In genomic region chr1:6625579-6626149, GRCh38 we compare ENCODE assay signal across 8 cellular contexts. TPM values are rescaled to one million over a fixed set of nuclear protein-coding genes. Genes with fewer than 3 reads are reported as not detected.
A peak's percentile ranks its signal among the peaks of the same experiment; 100 is the strongest.
DNase-seq lines count a peak whose midpoint lies in the region; ATAC-seq, FAIRE-seq and TF ChIP-seq lines count a peak whose summit lies in the region.

No MANE protein-coding gene starts in this region.

- H3K4me1 ChIP-seq in GM12878 (ENCODE audit: control insufficient read depth, insufficient read depth, low read length) (peaks cover 16% of the 10 kb centered on the region), kidney (ENCODE audit: control insufficient read depth in 1 of 2, insufficient read depth in 1 of 2, low read depth in 1 of 2, low read length in 2 of 2) (peaks cover 4 to 23% of the 10 kb centered on the region in 2 donors)

- H3K27me3 Mint-ChIP-seq in stimulated activated naive CD8-positive, alpha-beta T cell treated with anti-CD3 and anti-CD28 coated beads, Interleukin-15, amount 100 ng/mL, for 72 hours = no peaks in the 10 kb centered on the region

- H3K9me3 Mint-ChIP-seq in stimulated activated naive CD8-positive, alpha-beta T cell treated with anti-CD3 and anti-CD28 coated beads, Interleukin-15, amount 100 ng/mL, for 72 hours = no peaks in the 10 kb centered on the region

- ATAC-seq in GM12878 (peak; percentile 27), GM21723 (IDR thresholded peaks at IDR 0.05; ENCODE audit: unreplicated experiment) (no peak)
- ATAC-seq in stimulated activated naive CD8-positive, alpha-beta T cell treated with anti-CD3 and anti-CD28 coated beads, Interleukin-15, amount 100 ng/mL, for 72 hours = peak; percentile 69

- peak overlapping the region; percentile 90 to 91 for H3K4me3 Mint-ChIP-seq in stimulated activated naive CD8-positive, alpha-beta T cell treated with anti-CD3 and anti-CD28 coated beads, Interleukin-15, amount 100 ng/mL, for 72 hours

- POLR2A ChIA-PET in AG04449 (lab: Yijun Ruan, JAX) = no interaction called here
- POLR2A ChIA-PET in GM12878 (lab: Charles Lee) = interaction anchor here (0.7 to 1.5 kb wide), 3 partner anchors 12 to 46 kb away, joined by 3 read pairs; partner anchors contain the start of genes PHF13 and ZBTB48

- SMC1A ChIA-PET in GM12878 (lab: Charles Lee; ENCODE audit: uncharacterized antibody, unreplicated experiment) = interaction anchor here (1.0 to 1.4 kb wide), 2 partner anchors 25 kb away, joined by 3 to 4 read pairs; no protein-coding TSS in a partner anchor

- TF ChIP-seq CTCF in AG04449 (IDR thresholded peaks at IDR 0.05; ENCODE audit: insufficient read depth, low read length, missing control alignments) = no peak
- no peak for TF ChIP-seq CTCF in GM12878 (IDR thresholded peaks at IDR 0.05 in 2 of 3, conservative IDR thresholded peaks at IDR 0.05 in 1 of 3; ENCODE audit: control insufficient read depth in 2 of 3, extremely low read depth in 1 of 3, insufficient read depth in 1 of 3, low read depth in 3 of 3, low read length in 3 of 3)
- no peak for TF ChIP-seq CTCF in kidney (IDR thresholded peaks at IDR 0.05; ENCODE audit: borderline replicate concordance, extremely low read depth, insufficient read depth)

- in situ Hi-C loops in GM12878 (cut with MboI) = no loop called here

- BruUV-seq in GM12878 (replicated peaks; lab: Mats Ljungman, UMichigan) = no TSS peak

- no peaks in the 10 kb centered on the region for H4K20me1 ChIP-seq in GM12878 (ENCODE audit: control insufficient read depth, insufficient read depth)

- peak overlapping the region; percentile 78 for H3K9ac ChIP-seq in GM12878 (ENCODE audit: control insufficient read depth, insufficient read depth, low read length)
- H3K9ac ChIP-seq in kidney (ENCODE audit: low read length in 2 of 2) = peak overlapping the region; percentile 65 to 72

- FAIRE-seq in GM12878 (lab: Jason Lieb, UNC) (peak; percentile 23), kidney (lab: Jason Lieb, UNC) (no peak)

- H3K27ac Mint-ChIP-seq in stimulated activated naive CD8-positive, alpha-beta T cell treated with anti-CD3 and anti-CD28 coated beads, Interleukin-15, amount 100 ng/mL, for 72 hours = peak overlapping the region; percentile 85 to 96

- no peaks in the 10 kb centered on the region for H3K9me3 ChIP-seq in GM12878 (replicated peaks; ENCODE audit: control insufficient read depth, insufficient read depth, low read length)
- H3K9me3 ChIP-seq in kidney (ENCODE audit: control insufficient read depth in 1 of 2, low read length in 2 of 2) = no peaks in the 10 kb centered on the region

- WGBS in GM12878 (ENCODE audit: insufficient coverage, insufficient replicate concordance, low lambda C conversion rate, missing lambda C conversion rate) = under 1% methylated on average over 32 of the region's 32 CpGs

- TF ChIP-seq POLR2A in GM12878 (IDR thresholded peaks at IDR 0.05; ENCODE audit: low read depth, low read length) = no peak

- intact Hi-C loops in GM12878 (cut with micrococcal nuclease; ENCODE audit: unreplicated experiment) (no loop called here), kidney (cut with DNase I) (no loop called here)

- H3K4me3 ChIP-seq in AG04449 (ENCODE audit: low read depth, low read length) (peak overlapping the region; percentile 70), GM12878 (peak overlapping the region; percentile 58), kidney (ENCODE audit: low read length in 2 of 2) (peak overlapping the region; percentile 78 to 89)

- H2AFZ ChIP-seq in GM12878 (ENCODE audit: control insufficient read depth, low read depth, low read length) = peak overlapping the region; percentile 85

- TF ChIP-seq EP300 in GM12878 (IDR thresholded peaks at IDR 0.05; ENCODE audit: borderline replicate concordance in 1 of 2, control insufficient read depth in 1 of 2, low read depth in 2 of 2, low read length in 2 of 2) = no peak

- peak overlapping the region; percentile 85 for H3K4me2 ChIP-seq in GM12878 (ENCODE audit: control insufficient read depth, insufficient read depth)

- no peak for TF ChIP-seq RAD21 in GM12878 (IDR thresholded peaks at IDR 0.05; ENCODE audit: insufficient read depth, low read depth, low read length)

- no peak for DNase-seq in AG04449 (ENCODE audit: low read depth, low spot score)
- peak; percentile 43 for DNase-seq in GM19240 (ENCODE audit: insufficient read length, low spot score)
- DNase-seq in LoVo (ENCODE audit: low spot score) = peak; percentile 5
- DNase-seq in GM12878 (ENCODE audit: low read depth, low spot score) = no peak
- DNase-seq in kidney = no peak
- no peak for DNase-seq in stimulated activated naive CD8-positive, alpha-beta T cell treated with anti-CD3 and anti-CD28 coated beads, Interleukin-15, amount 100 ng/mL, for 72 hours
- DNase-seq in cerebellar cortex (ENCODE audit: low spot score) = no peak

- peak overlapping the region; percentile 82 for H3K27ac ChIP-seq in GM12878 (ENCODE audit: control insufficient read depth, insufficient read depth)
- H3K27ac ChIP-seq in kidney (ENCODE audit: low read depth in 2 of 2, low read length in 2 of 2) = peak overlapping the region; percentile 67 to 85

- CTCF ChIA-PET in AG04449 (lab: Yijun Ruan, JAX) (interaction anchor here (1.2 to 3.5 kb wide), 3 partner anchors 9 to 71 kb away, joined by 3 to 17 read pairs (median 4); partner anchors contain the start of gene TAS1R1), GM12878 (lab: Yijun Ruan, JAX) (interaction anchor here (0.9 to 1.2 kb wide), 2 partner anchors 21 kb away, joined by 3 to 4 read pairs; no protein-coding TSS in a partner anchor)

- peaks cover 6 to 12% of the 10 kb centered on the region in 2 experiments; a peak in 3 of 4 replicates for H3K36me3 ChIP-seq in GM12878 (ENCODE audit: control insufficient read depth in 2 of 2, insufficient read depth in 2 of 2, low read length in 1 of 2)
- peaks cover 13 to 24% of the 10 kb centered on the region in 2 donors for H3K36me3 ChIP-seq in kidney (ENCODE audit: control insufficient read depth in 1 of 2, insufficient read depth in 2 of 2, low read length in 2 of 2)

- H3K79me2 ChIP-seq in GM12878 (ENCODE audit: control insufficient read depth, insufficient read depth, low read length) = peaks cover 22% of the 10 kb centered on the region

- peaks cover 30% of the 10 kb centered on the region for H3K4me1 Mint-ChIP-seq in stimulated activated naive CD8-positive, alpha-beta T cell treated with anti-CD3 and anti-CD28 coated beads, Interleukin-15, amount 100 ng/mL, for 72 hours

- no peaks in the 10 kb centered on the region for H3K27me3 ChIP-seq in GM12878 (replicated peaks in 1 of 2; ENCODE audit: control insufficient read depth in 2 of 2, insufficient read depth in 2 of 2, low read length in 1 of 2)

- RAD21 ChIA-PET in GM12878 (lab: Charles Lee; ENCODE audit: unreplicated experiment) = interaction anchor here (0.9 to 1.5 kb wide), 4 partner anchors 24 to 71 kb away, joined by 3 to 4 read pairs (median 3); partner anchors contain the start of genes NOL9 and ZBTB48

RNA-seq across cellular contexts. Expression of gene THAP3, which starts 1.0 kb away (rescaled TPM):
- total RNA-seq in GM12878 (2013; cell fraction: nucleolus; rRNA removed) = 27.0 and 29.5 TPM in 2 replicates
- 19.5 and 21.5 TPM in 2 replicates for total RNA-seq in GM12878 (2014; rRNA removed)
- total RNA-seq in GM12878 (2014; rRNA removed; fragmentation: Illumina TruSeq; extraction: Trizol) = 9.7 TPM in 2 replicates
- 12.0 TPM in 2 replicates for total RNA-seq in GM12878 (2021)
- 5.1 TPM for polyA plus RNA-seq in GM12878 (2011; ENCODE audit: low read depth)
- polyA plus RNA-seq in GM12878 (2011; rRNA removed) = 6.6 and 11.8 TPM in 2 replicates
- 14.6 and 21.4 TPM in 2 replicates for polyA plus RNA-seq in GM12878 (2011; cell fraction: cytosol; rRNA removed)
- polyA plus RNA-seq in GM12878 (2011; cell fraction: nucleus; rRNA removed) = 30.1 and 32.8 TPM in 2 replicates
- polyA plus RNA-seq in GM12878 (2012) = 10.8 and 16.6 TPM in 2 replicates
- polyA plus RNA-seq in GM12878 (2014; fragmentation: Illumina TruSeq; extraction: Trizol) = 0.54 and 8.3 TPM in 2 replicates
- 1 to 10 TPM; 1.5 to 2.8 TPM for polyA plus RNA-seq in GM12878 (2014; fragmentation: Nextera tagmentation; extraction: Ambion mirVana)
- 16.3 and 16.5 TPM in 2 replicates for polyA plus RNA-seq in GM12878 (2014; rRNA removed)
- polyA plus RNA-seq in GM12878 (2016; fragmentation: Nextera tagmentation; extraction: Ambion mirVana) = 10 to 100 TPM; 16.8 to 17.3 TPM
- 10.4 and 27.9 TPM in 2 replicates for polyA minus RNA-seq in GM12878 (2011; rRNA and poly(A)+ RNA removed)
- 6.7 and 8.2 TPM in 2 replicates for polyA minus RNA-seq in GM12878 (2011; cell fraction: cytosol; rRNA and poly(A)+ RNA removed)
- polyA minus RNA-seq in GM12878 (2011; cell fraction: nucleus; rRNA and poly(A)+ RNA removed) = 14.0 and 26.0 TPM in 2 replicates
- 14.4 TPM for total RNA-seq in kidney
- polyA plus RNA-seq in kidney (ENCODE audit: insufficient read depth, low read depth, low replicate concordance) = 28.7 TPM

RNA-seq across cellular contexts. Expression of gene PHF13, which starts 12.1 kb away (rescaled TPM):
- total RNA-seq in GM12878 (2013; cell fraction: nucleolus; rRNA removed) = 8.1 and 8.4 TPM in 2 replicates
- total RNA-seq in GM12878 (2014; rRNA removed) (5.1 and 5.7 TPM in 2 replicates), GM12878 (2014; rRNA removed; fragmentation: Illumina TruSeq; extraction: Trizol) (4.4 and 4.6 TPM in 2 replicates), GM12878 (2021) (15.4 and 15.6 TPM in 2 replicates), kidney (11.0 TPM)
- 9.0 TPM for polyA plus RNA-seq in GM12878 (2011; ENCODE audit: low read depth)
- polyA plus RNA-seq in GM12878 (2011; rRNA removed) (4.9 and 5.1 TPM in 2 replicates), GM12878 (2014; fragmentation: Illumina TruSeq; extraction: Trizol) (6.1 and 8.2 TPM in 2 replicates), GM12878 (2014; fragmentation: Nextera tagmentation; extraction: Ambion mirVana) (1 to 10 TPM in 1 of 2 experiments, under 1 TPM in 1; 0.87 to 1.9 TPM), GM12878 (2014; rRNA removed) (6.4 and 8.2 TPM in 2 replicates), GM12878 (2016; fragmentation: Nextera tagmentation; extraction: Ambion mirVana) (1 to 10 TPM; 4.8 to 5.2 TPM), kidney (ENCODE audit: insufficient read depth, low read depth, low replicate concordance) (6.0 TPM)
- 4.1 and 5.2 TPM in 2 replicates for polyA plus RNA-seq in GM12878 (2011; cell fraction: cytosol; rRNA removed)
- 13.9 and 15.6 TPM in 2 replicates for polyA plus RNA-seq in GM12878 (2011; cell fraction: nucleus; rRNA removed)
- polyA plus RNA-seq in GM12878 (2012) = 14.2 and 16.0 TPM in 2 replicates
- polyA minus RNA-seq in GM12878 (2011; rRNA and poly(A)+ RNA removed) = 4.2 and 6.0 TPM in 2 replicates
- 3.0 and 3.1 TPM in 2 replicates for polyA minus RNA-seq in GM12878 (2011; cell fraction: cytosol; rRNA and poly(A)+ RNA removed)
- polyA minus RNA-seq in GM12878 (2011; cell fraction: nucleus; rRNA and poly(A)+ RNA removed) = 1.7 and 3.3 TPM in 2 replicates

RNA-seq across cellular contexts. Expression of gene KLHL21, which starts 23.0 kb away (rescaled TPM):
- total RNA-seq in GM12878 (2013; cell fraction: nucleolus; rRNA removed) = 16.3 and 18.5 TPM in 2 replicates
- total RNA-seq in GM12878 (2014; rRNA removed) (7.9 and 10.1 TPM in 2 replicates), GM12878 (2014; rRNA removed; fragmentation: Illumina TruSeq; extraction: Trizol) (3.5 and 3.9 TPM in 2 replicates), GM12878 (2021) (11.0 and 12.2 TPM in 2 replicates), kidney (25.0 TPM)
- 4.6 TPM for polyA plus RNA-seq in GM12878 (2011; ENCODE audit: low read depth)
- polyA plus RNA-seq in GM12878 (2011; rRNA removed) (1.9 and 2.5 TPM in 2 replicates), GM12878 (2014; fragmentation: Illumina TruSeq; extraction: Trizol) (1.5 and 4.2 TPM in 2 replicates), GM12878 (2014; fragmentation: Nextera tagmentation; extraction: Ambion mirVana) (1 to 10 TPM in 1 of 2 experiments, under 1 TPM in 1; 0.76 to 1.2 TPM), GM12878 (2014; rRNA removed) (6.3 and 7.3 TPM in 2 replicates), GM12878 (2016; fragmentation: Nextera tagmentation; extraction: Ambion mirVana) (1 to 10 TPM; 7.7 to 9.2 TPM), kidney (ENCODE audit: insufficient read depth, low read depth, low replicate concordance) (13.9 TPM)
- polyA plus RNA-seq in GM12878 (2011; cell fraction: cytosol; rRNA removed) = 4.4 and 4.5 TPM in 2 replicates
- 9.7 and 11.7 TPM in 2 replicates for polyA plus RNA-seq in GM12878 (2011; cell fraction: nucleus; rRNA removed)
- polyA plus RNA-seq in GM12878 (2012) = 10.8 and 15.1 TPM in 2 replicates
- 6.1 and 12.7 TPM in 2 replicates for polyA minus RNA-seq in GM12878 (2011; rRNA and poly(A)+ RNA removed)
- polyA minus RNA-seq in GM12878 (2011; cell fraction: cytosol; rRNA and poly(A)+ RNA removed) = 5.2 and 9.1 TPM in 2 replicates
- 5.9 and 8.9 TPM in 2 replicates for polyA minus RNA-seq in GM12878 (2011; cell fraction: nucleus; rRNA and poly(A)+ RNA removed)

RNA-seq across cellular contexts. Expression of gene ZBTB48, which starts 45.9 kb away (rescaled TPM):
- 40.4 and 45.4 TPM in 2 replicates for total RNA-seq in GM12878 (2013; cell fraction: nucleolus; rRNA removed)
- total RNA-seq in GM12878 (2014; rRNA removed) = 13.6 and 16.3 TPM in 2 replicates
- 14.5 and 18.8 TPM in 2 replicates for total RNA-seq in GM12878 (2014; rRNA removed; fragmentation: Illumina TruSeq; extraction: Trizol)
- 23.6 and 27.8 TPM in 2 replicates for total RNA-seq in GM12878 (2021)
- 8.7 TPM for polyA plus RNA-seq in GM12878 (2011; ENCODE audit: low read depth)
- 10.8 and 17.2 TPM in 2 replicates for polyA plus RNA-seq in GM12878 (2011; rRNA removed)
- 19.4 and 33.6 TPM in 2 replicates for polyA plus RNA-seq in GM12878 (2011; cell fraction: cytosol; rRNA removed)
- polyA plus RNA-seq in GM12878 (2011; cell fraction: nucleus; rRNA removed) = 68.9 and 75.7 TPM in 2 replicates
- 21.0 and 24.5 TPM in 2 replicates for polyA plus RNA-seq in GM12878 (2012)
- 7.6 and 9.9 TPM in 2 replicates for polyA plus RNA-seq in GM12878 (2014; fragmentation: Illumina TruSeq; extraction: Trizol)
- polyA plus RNA-seq in GM12878 (2014; fragmentation: Nextera tagmentation; extraction: Ambion mirVana) = 1 to 10 TPM in 1 of 2 experiments, under 1 TPM in 1; 1.00 to 3.3 TPM
- polyA plus RNA-seq in GM12878 (2014; rRNA removed) = 25.3 and 26.3 TPM in 2 replicates
- 10 to 100 TPM; 16.3 to 18.7 TPM for polyA plus RNA-seq in GM12878 (2016; fragmentation: Nextera tagmentation; extraction: Ambion mirVana)
- 11.6 and 23.8 TPM in 2 replicates for polyA minus RNA-seq in GM12878 (2011; rRNA and poly(A)+ RNA removed)
- 8.4 and 10.8 TPM in 2 replicates for polyA minus RNA-seq in GM12878 (2011; cell fraction: cytosol; rRNA and poly(A)+ RNA removed)
- polyA minus RNA-seq in GM12878 (2011; cell fraction: nucleus; rRNA and poly(A)+ RNA removed) = 20.1 and 31.1 TPM in 2 replicates
- 45.5 TPM for total RNA-seq in kidney
- 27.1 TPM for polyA plus RNA-seq in kidney (ENCODE audit: insufficient read depth, low read depth, low replicate concordance)

Comparison
In these comparisons a context has a peak if more than half of its experiments do, and no peak if none do; other contexts are left out.
1. DNase-seq: peak in GM19240 (single experiment) and LoVo (single experiment); none in AG04449 (single experiment), GM12878 (single experiment), kidney (single experiment), stimulated activated naive CD8-positive, alpha-beta T cell treated with anti-CD3 and anti-CD28 coated beads, Interleukin-15, amount 100 ng/mL, for 72 hours (0 of 2) and cerebellar cortex (single experiment).
2. Peak in every context shown above with its lines, with median percentiles within 50 percentile points of each other: H3K4me3 ChIP-seq.